Comparison of ENCODE assay signal across 8 cellular contexts in genomic region chr17:58417300-58418092, GRCh38. TPM values are rescaled to one million over a fixed set of nuclear protein-coding genes. Genes with fewer than 3 reads are reported as not detected.
DNase-seq lines count a peak whose midpoint lies in the region; ATAC-seq and TF ChIP-seq lines count a peak whose summit lies in the region.

TSS of gene RNF43 (minus strand) at chr17:58417534. CDS start at chr17:58415577, 1,957 bp downstream.

- H3K27me3 ChIP-seq in DND-41 (ENCODE audit: insufficient read depth, low read length, poor library complexity), result peaks cover 28% of the 10 kb centered on the region
- peaks cover 28% of the 10 kb centered on the region for H3K27me3 ChIP-seq in PC-9 (ENCODE audit: insufficient read depth, low read depth)
- no peaks in the 10 kb centered on the region for H3K27me3 ChIP-seq in naive thymus-derived CD4-positive, alpha-beta T cell (ENCODE audit: control insufficient read depth in 2 of 2, insufficient read depth in 2 of 2, low read length in 2 of 2)

- no TSS peak for BruUV-seq in PC-9 (replicated peaks; lab: Mats Ljungman, UMichigan)

- H3F3A ChIP-seq in PC-9 (ENCODE audit: insufficient read depth, low read depth), result peaks cover 7% of the 10 kb centered on the region; the same call in 1 of the 2 replicates

- intact Hi-C loops in PC-9 (cut with micrococcal nuclease; ENCODE audit: unreplicated experiment), result loop anchor here (1.0 to 10.0 kb wide), 5 partner anchors 27 to 203 kb away; partner anchors contain the start of genes MKS1 and SUPT4H1
- intact Hi-C loops in naive thymus-derived CD4-positive, alpha-beta T cell (cut with micrococcal nuclease), result loop anchor here (1.0 to 5.0 kb wide), 10 partner anchors 15 to 168 kb away; partner anchors contain the start of genes SUPT4H1 (in 2 of the 2) and TSPOAP1 (in 1 of the 2)

- ATAC-seq in DND-41 (ENCODE audit: insufficient read depth, low read depth) (peak; percentile 99), GM21723 (IDR thresholded peaks at IDR 0.05; ENCODE audit: unreplicated experiment) (peak; percentile 96)
- peak; percentile 100 for ATAC-seq in naive thymus-derived CD4-positive, alpha-beta T cell
- peak; percentile 100 for ATAC-seq in stimulated activated effector memory CD8-positive, alpha-beta T cell treated with anti-CD3 and anti-CD28 coated beads, Interleukin-12 subunit alpha, Interleukin-12 subunit beta, amount 100 ng/mL, for 72 hours

- H3K9me2 ChIP-seq in PC-9 (ENCODE audit: insufficient read depth), result no peaks in the 10 kb centered on the region

- peak within 1 kb of the TSS in 6 of 10 donors; percentile 0 to 69 (median 32) for H3K4me3 Mint-ChIP-seq in naive thymus-derived CD4-positive, alpha-beta T cell
- H3K4me3 Mint-ChIP-seq in stimulated activated effector memory CD8-positive, alpha-beta T cell treated with anti-CD3 and anti-CD28 coated beads, Interleukin-12 subunit alpha, Interleukin-12 subunit beta, amount 100 ng/mL, for 72 hours, result peak within 1 kb of the TSS; percentile 8

- no peak within 1 kb of the TSS for H3K9ac ChIP-seq in DND-41 (ENCODE audit: low read depth, low read length)

- peak; percentile 95 for TF ChIP-seq CTCF in DND-41 (IDR thresholded peaks at IDR 0.05; ENCODE audit: borderline replicate concordance, extremely low read depth, low read length, poor library complexity, severe bottlenecking)
- TF ChIP-seq CTCF in PC-9 (conservative IDR thresholded peaks at IDR 0.05), result peak; percentile 95

- H3K4me3 ChIP-seq in DND-41 (ENCODE audit: low read depth in 1 of 2, low read length in 2 of 2), result no peak within 1 kb of the TSS
- H3K4me3 ChIP-seq in Jurkat, Clone E6-1 (ENCODE audit: low read length), result no peak within 1 kb of the TSS
- H3K4me3 ChIP-seq in PC-9, result peak within 1 kb of the TSS; percentile 30; the same call in 1 of the 2 replicates
- H3K4me3 ChIP-seq in naive thymus-derived CD4-positive, alpha-beta T cell (ENCODE audit: low read length), result no peak within 1 kb of the TSS

- H3K4me2 ChIP-seq in DND-41 (ENCODE audit: insufficient read depth, low read length) (peak within 1 kb of the TSS; percentile 38; the same call in 1 of the 2 replicates), PC-9 (peak within 1 kb of the TSS; percentile 65)

- no peaks in the 10 kb centered on the region for H3K36me3 Mint-ChIP-seq in naive thymus-derived CD4-positive, alpha-beta T cell
- H3K36me3 Mint-ChIP-seq in stimulated activated effector memory CD8-positive, alpha-beta T cell treated with anti-CD3 and anti-CD28 coated beads, Interleukin-12 subunit alpha, Interleukin-12 subunit beta, amount 100 ng/mL, for 72 hours, result no peaks in the 10 kb centered on the region

- H3K4me1 ChIP-seq in DND-41 (ENCODE audit: insufficient read depth, low read length) (peaks cover 10% of the 10 kb centered on the region), PC-9 (replicated peaks; ENCODE audit: insufficient read depth) (peaks cover 28% of the 10 kb centered on the region)
- peaks cover 0 to 9% of the 10 kb centered on the region in 2 donors for H3K4me1 ChIP-seq in naive thymus-derived CD4-positive, alpha-beta T cell (ENCODE audit: control insufficient read depth in 2 of 2, insufficient read depth in 2 of 2, low read length in 2 of 2)

- POLR2A ChIA-PET in PC-9 (lab: Charles Lee; ENCODE audit: unreplicated experiment), result interaction anchor here (0.5 to 1.1 kb wide), 6 partner anchors 39 to 1548 kb away, joined by 3 to 28 read pairs (median 8); partner anchors contain the start of gene SUPT4H1
- POLR2A ChIA-PET in naive thymus-derived CD4-positive, alpha-beta T cell (lab: Charles Lee), result interaction anchor here (0.5 to 2.3 kb wide), 15 partner anchors 10 to 1327 kb away, joined by 3 to 26 read pairs (median 5); partner anchors contain the start of genes SUPT4H1, TEX14 and TSPOAP1

- H2AFZ ChIP-seq in DND-41 (ENCODE audit: low read depth, low read length) (no peak within 1 kb of the TSS), PC-9 (peak within 1 kb of the TSS; percentile 39; the same call in 1 of the 2 replicates)

- H3K9me3 Mint-ChIP-seq in naive thymus-derived CD4-positive, alpha-beta T cell, result no peaks in the 10 kb centered on the region
- no peaks in the 10 kb centered on the region for H3K9me3 Mint-ChIP-seq in stimulated activated effector memory CD8-positive, alpha-beta T cell treated with anti-CD3 and anti-CD28 coated beads, Interleukin-12 subunit alpha, Interleukin-12 subunit beta, amount 100 ng/mL, for 72 hours

- no peaks in the 10 kb centered on the region for H3K79me2 ChIP-seq in DND-41 (ENCODE audit: insufficient read depth, low read length)
- no peaks in the 10 kb centered on the region for H3K79me2 ChIP-seq in PC-9 (ENCODE audit: low read depth)

- H3K27me3 Mint-ChIP-seq in naive thymus-derived CD4-positive, alpha-beta T cell, result no peaks in the 10 kb centered on the region

- H3K27ac ChIP-seq in DND-41 (ENCODE audit: low read length), result no peak within 1 kb of the TSS
- H3K27ac ChIP-seq in PC-9, result peak within 1 kb of the TSS; percentile 27; the same call in 1 of the 2 replicates
- H3K27ac ChIP-seq in naive thymus-derived CD4-positive, alpha-beta T cell (ENCODE audit: low read depth, low read length), result peak within 1 kb of the TSS; percentile 24

- CTCF ChIA-PET in PC-9 (lab: Charles Lee), result interaction anchor here (0.6 to 2.5 kb wide), 8 partner anchors 30 to 403 kb away, joined by 3 to 28 read pairs (median 6); partner anchors contain the start of gene SUPT4H1
- CTCF ChIA-PET in naive thymus-derived CD4-positive, alpha-beta T cell (lab: Charles Lee), result interaction anchor here (0.6 to 5.0 kb wide), 24 partner anchors 9 to 461 kb away, joined by 3 to 64 read pairs (median 4); partner anchors contain the start of genes HSF5 and SUPT4H1

- DNase-seq in DND-41, result peak; percentile 86
- peak; percentile 93 for DNase-seq in Jurkat, Clone E6-1 (ENCODE audit: low read depth, low spot score)
- peak; percentile 92 to 95 for DNase-seq in PC-9
- DNase-seq in activated T-cell treated with anti-CD3 and anti-CD28 coated beads, Interleukin-2, amount 50 U/mL, for 48 hours, result peak; percentile 82 to 88
- peak; percentile 60 for DNase-seq in fibroblast of gingiva (ENCODE audit: low read depth)
- peak; percentile 63 to 94 (median 90) for DNase-seq in naive thymus-derived CD4-positive, alpha-beta T cell
- peak; percentile 51 to 85 for DNase-seq in stimulated activated effector memory CD8-positive, alpha-beta T cell treated with anti-CD3 and anti-CD28 coated beads, Interleukin-12 subunit alpha, Interleukin-12 subunit beta, amount 100 ng/mL, for 72 hours (ENCODE audit: low spot score in 2 of 2)

- H3K27ac Mint-ChIP-seq in naive thymus-derived CD4-positive, alpha-beta T cell, result peak within 1 kb of the TSS; percentile 1 to 94 (median 51)
- no peak within 1 kb of the TSS for H3K27ac Mint-ChIP-seq in stimulated activated effector memory CD8-positive, alpha-beta T cell treated with anti-CD3 and anti-CD28 coated beads, Interleukin-12 subunit alpha, Interleukin-12 subunit beta, amount 100 ng/mL, for 72 hours

- H4K20me1 ChIP-seq in DND-41 (ENCODE audit: insufficient read depth, low read length) (no peaks in the 10 kb centered on the region), PC-9 (ENCODE audit: insufficient read depth) (no peaks in the 10 kb centered on the region)

- H3K9me3 ChIP-seq in DND-41 (ENCODE audit: insufficient read depth, low read length, severe bottlenecking), result no peaks in the 10 kb centered on the region
- H3K9me3 ChIP-seq in PC-9 (ENCODE audit: insufficient read depth, low read depth), result no peaks in the 10 kb centered on the region
- no peaks in the 10 kb centered on the region for H3K9me3 ChIP-seq in naive thymus-derived CD4-positive, alpha-beta T cell (ENCODE audit: control insufficient read depth in 2 of 3, low read length in 3 of 3)

- H3K4me1 Mint-ChIP-seq in naive thymus-derived CD4-positive, alpha-beta T cell, result peaks cover 9 to 27% (median 14%) of the 10 kb centered on the region in 7 donors
- peaks cover 19% of the 10 kb centered on the region for H3K4me1 Mint-ChIP-seq in stimulated activated effector memory CD8-positive, alpha-beta T cell treated with anti-CD3 and anti-CD28 coated beads, Interleukin-12 subunit alpha, Interleukin-12 subunit beta, amount 100 ng/mL, for 72 hours

- H3K36me3 ChIP-seq in DND-41 (ENCODE audit: insufficient read depth, low read length), result no peaks in the 10 kb centered on the region
- no peaks in the 10 kb centered on the region for H3K36me3 ChIP-seq in PC-9 (ENCODE audit: low read depth)
- no peaks in the 10 kb centered on the region for H3K36me3 ChIP-seq in naive thymus-derived CD4-positive, alpha-beta T cell (ENCODE audit: control insufficient read depth in 2 of 3, insufficient read depth in 3 of 3, low read length in 3 of 3)

RNA-seq across cellular contexts. Expression of gene RNF43, which starts in this region (rescaled TPM):
- 0.98 TPM for polyA plus RNA-seq in Jurkat, Clone E6-1 (2012; ENCODE audit: insufficient read depth, insufficient read length)
- total RNA-seq in PC-9 (2021), result 0.33 TPM in 1 of 2 replicates, not detected in the other
- 1 to 10 TPM in 4 of 5 experiments, under 1 TPM in 1; 0.48 to 2.2 (median 1.9) TPM for total RNA-seq in naive thymus-derived CD4-positive, alpha-beta T cell
- polyA plus RNA-seq in naive thymus-derived CD4-positive, alpha-beta T cell, result 1 to 10 TPM in 1 of 2 donors, under 1 TPM in 1; 0.96 to 1.1 TPM

Comparison
In these comparisons a context has a peak if more than half of its experiments do, and no peak if none do; other contexts are left out.
1. Peak in DNase-seq, H3K4me3 ChIP-seq, H3K27ac ChIP-seq and H3K4me2 ChIP-seq in PC-9; RNA of the gene not detected or under 1 TPM.